Comparison of ENCODE assay signal across 1 cellular context in the genomic region with DNA sequence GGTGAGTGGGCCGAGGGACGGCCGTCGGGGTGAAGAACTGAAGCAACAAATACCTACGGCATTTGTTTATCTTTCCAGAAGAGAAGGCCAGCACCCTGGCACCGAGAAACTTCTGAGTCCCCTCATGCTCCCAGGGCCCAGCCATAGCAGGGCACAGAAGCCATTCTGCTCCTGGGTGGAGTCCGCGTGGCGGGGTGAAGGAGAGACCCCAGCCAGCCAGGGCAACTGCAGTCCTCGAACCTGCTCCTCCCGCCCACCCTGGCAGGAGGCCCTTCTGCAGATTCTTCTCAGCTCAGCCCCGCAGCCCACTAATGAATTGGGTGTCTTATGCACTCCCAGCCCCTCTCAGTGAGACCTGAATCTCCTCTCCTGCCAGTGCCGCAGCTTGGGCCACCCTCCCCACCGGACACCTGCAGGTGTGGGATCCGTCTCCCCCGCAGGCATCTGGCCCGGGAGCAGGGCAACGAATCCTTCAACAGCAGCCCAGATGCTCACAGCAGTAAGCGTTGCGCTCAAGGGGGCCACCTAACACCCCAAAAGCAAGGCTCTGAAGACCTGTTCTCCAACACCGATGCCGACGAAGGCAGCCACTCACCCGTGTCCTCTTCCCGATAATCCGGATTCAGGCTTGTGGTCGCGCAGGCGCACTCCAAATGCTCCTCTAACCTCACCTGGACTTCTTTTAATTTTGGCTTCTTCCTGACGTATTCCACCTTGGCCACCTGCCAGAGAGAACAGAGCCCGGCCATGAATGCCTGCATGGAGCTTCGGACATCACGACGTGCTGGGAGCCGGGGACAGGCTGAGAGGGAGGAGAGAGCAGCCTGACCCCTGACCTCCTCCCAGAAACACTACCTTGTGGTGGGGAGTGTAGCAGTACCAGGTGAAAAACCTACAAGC.
TF ChIP-seq lines count a peak whose summit lies in the region.

No MANE protein-coding gene starts in this region.

TF ChIP-seq in GM23338, 12 proteins besides CTCF, POLR2A, EP300 and RAD21 (continued from another document):
- TF ChIP-seq, protein P1, sequence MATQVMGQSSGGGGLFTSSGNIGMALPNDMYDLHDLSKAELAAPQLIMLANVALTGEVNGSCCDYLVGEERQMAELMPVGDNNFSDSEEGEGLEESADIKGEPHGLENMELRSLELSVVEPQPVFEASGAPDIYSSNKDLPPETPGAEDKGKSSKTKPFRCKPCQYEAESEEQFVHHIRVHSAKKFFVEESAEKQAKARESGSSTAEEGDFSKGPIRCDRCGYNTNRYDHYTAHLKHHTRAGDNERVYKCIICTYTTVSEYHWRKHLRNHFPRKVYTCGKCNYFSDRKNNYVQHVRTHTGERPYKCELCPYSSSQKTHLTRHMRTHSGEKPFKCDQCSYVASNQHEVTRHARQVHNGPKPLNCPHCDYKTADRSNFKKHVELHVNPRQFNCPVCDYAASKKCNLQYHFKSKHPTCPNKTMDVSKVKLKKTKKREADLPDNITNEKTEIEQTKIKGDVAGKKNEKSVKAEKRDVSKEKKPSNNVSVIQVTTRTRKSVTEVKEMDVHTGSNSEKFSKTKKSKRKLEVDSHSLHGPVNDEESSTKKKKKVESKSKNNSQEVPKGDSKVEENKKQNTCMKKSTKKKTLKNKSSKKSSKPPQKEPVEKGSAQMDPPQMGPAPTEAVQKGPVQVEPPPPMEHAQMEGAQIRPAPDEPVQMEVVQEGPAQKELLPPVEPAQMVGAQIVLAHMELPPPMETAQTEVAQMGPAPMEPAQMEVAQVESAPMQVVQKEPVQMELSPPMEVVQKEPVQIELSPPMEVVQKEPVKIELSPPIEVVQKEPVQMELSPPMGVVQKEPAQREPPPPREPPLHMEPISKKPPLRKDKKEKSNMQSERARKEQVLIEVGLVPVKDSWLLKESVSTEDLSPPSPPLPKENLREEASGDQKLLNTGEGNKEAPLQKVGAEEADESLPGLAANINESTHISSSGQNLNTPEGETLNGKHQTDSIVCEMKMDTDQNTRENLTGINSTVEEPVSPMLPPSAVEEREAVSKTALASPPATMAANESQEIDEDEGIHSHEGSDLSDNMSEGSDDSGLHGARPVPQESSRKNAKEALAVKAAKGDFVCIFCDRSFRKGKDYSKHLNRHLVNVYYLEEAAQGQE (IDR thresholded peaks at IDR 0.05; ENCODE audit: unreplicated experiment) = no peak
- TF ChIP-seq, protein P2, sequence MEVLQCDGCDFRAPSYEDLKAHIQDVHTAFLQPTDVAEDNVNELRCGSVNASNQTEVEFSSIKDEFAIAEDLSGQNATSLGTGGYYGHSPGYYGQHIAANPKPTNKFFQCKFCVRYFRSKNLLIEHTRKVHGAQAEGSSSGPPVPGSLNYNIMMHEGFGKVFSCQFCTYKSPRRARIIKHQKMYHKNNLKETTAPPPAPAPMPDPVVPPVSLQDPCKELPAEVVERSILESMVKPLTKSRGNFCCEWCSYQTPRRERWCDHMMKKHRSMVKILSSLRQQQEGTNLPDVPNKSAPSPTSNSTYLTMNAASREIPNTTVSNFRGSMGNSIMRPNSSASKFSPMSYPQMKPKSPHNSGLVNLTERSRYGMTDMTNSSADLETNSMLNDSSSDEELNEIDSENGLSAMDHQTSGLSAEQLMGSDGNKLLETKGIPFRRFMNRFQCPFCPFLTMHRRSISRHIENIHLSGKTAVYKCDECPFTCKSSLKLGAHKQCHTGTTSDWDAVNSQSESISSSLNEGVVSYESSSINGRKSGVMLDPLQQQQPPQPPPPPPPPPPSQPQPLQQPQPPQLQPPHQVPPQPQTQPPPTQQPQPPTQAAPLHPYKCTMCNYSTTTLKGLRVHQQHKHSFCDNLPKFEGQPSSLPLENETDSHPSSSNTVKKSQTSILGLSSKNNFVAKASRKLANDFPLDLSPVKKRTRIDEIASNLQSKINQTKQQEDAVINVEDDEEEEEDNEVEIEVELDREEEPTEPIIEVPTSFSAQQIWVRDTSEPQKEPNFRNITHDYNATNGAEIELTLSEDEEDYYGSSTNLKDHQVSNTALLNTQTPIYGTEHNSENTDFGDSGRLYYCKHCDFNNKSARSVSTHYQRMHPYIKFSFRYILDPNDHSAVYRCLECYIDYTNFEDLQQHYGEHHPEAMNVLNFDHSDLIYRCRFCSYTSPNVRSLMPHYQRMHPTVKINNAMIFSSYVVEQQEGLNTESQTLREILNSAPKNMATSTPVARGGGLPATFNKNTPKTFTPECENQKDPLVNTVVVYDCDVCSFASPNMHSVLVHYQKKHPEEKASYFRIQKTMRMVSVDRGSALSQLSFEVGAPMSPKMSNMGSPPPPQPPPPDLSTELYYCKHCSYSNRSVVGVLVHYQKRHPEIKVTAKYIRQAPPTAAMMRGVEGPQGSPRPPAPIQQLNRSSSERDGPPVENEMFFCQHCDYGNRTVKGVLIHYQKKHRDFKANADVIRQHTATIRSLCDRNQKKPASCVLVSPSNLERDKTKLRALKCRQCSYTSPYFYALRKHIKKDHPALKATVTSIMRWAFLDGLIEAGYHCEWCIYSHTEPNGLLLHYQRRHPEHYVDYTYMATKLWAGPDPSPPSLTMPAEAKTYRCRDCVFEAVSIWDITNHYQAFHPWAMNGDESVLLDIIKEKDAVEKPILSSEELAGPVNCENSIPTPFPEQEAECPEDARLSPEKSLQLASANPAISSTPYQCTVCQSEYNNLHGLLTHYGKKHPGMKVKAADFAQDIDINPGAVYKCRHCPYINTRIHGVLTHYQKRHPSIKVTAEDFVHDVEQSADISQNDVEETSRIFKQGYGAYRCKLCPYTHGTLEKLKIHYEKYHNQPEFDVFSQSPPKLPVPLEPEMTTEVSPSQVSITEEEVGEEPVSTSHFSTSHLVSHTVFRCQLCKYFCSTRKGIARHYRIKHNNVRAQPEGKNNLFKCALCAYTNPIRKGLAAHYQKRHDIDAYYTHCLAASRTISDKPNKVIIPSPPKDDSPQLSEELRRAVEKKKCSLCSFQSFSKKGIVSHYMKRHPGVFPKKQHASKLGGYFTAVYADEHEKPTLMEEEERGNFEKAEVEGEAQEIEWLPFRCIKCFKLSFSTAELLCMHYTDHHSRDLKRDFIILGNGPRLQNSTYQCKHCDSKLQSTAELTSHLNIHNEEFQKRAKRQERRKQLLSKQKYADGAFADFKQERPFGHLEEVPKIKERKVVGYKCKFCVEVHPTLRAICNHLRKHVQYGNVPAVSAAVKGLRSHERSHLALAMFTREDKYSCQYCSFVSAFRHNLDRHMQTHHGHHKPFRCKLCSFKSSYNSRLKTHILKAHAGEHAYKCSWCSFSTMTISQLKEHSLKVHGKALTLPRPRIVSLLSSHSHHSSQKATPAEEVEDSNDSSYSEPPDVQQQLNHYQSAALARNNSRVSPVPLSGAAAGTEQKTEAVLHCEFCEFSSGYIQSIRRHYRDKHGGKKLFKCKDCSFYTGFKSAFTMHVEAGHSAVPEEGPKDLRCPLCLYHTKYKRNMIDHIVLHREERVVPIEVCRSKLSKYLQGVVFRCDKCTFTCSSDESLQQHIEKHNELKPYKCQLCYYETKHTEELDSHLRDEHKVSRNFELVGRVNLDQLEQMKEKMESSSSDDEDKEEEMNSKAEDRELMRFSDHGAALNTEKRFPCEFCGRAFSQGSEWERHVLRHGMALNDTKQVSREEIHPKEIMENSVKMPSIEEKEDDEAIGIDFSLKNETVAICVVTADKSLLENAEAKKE (CRISPR knock-in tag; IDR thresholded peaks at IDR 0.05) = no peak
